Comparison of ENCODE assay signal across 8 cellular contexts in the genomic region with DNA sequence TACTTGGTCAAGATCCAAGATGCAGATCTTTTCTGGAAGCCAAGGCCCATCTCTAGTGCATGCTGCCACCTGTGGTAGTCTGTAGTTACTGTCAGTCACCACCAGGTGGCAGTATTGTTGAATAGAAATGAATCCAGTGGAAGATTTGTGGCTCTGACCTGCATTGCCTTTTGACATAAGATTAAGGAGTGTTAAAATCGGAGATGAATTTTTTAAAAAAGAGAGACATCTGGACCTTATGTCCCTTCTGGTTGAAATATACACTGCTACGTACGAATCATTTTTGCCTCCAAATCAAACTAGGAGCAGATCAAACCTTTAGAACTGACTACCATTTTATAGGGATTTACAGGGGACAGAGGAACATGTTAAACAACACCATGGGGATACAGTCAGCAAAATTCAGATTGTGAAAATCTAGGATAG. TPM values are rescaled to one million over a fixed set of nuclear protein-coding genes. Genes with fewer than 3 reads are reported as not detected.
DNase-seq lines count a peak whose midpoint lies in the region; ATAC-seq and TF ChIP-seq lines count a peak whose summit lies in the region.

No MANE protein-coding gene starts in this region.

- ATAC-seq in HG02885 (IDR thresholded peaks at IDR 0.05; ENCODE audit: poor library complexity, unreplicated experiment) (peak; percentile 65), left colon (peak; percentile 83), HG02973 (IDR thresholded peaks at IDR 0.05; ENCODE audit: unreplicated experiment) (no peak)

- H3K4me3 ChIP-seq in cardiac fibroblast (replicated peaks in 1 of 2; ENCODE audit: low read depth in 2 of 2, low read length in 2 of 2), result no peak overlapping the region

- DNase-seq in GDM1 (lab: John Stamatoyannopoulos, UW) (peak; percentile 66), NCI-H446 (lab: John Stamatoyannopoulos, UW) (peak; percentile 60 to 81), cardiac fibroblast (ENCODE audit: low read depth in 2 of 2) (peak; percentile 78 to 88), left colon (peak; percentile 34 to 61)
- DNase-seq in activated CD4-positive, CD25-positive, alpha-beta regulatory T cell (lab: John Stamatoyannopoulos, UW), result peak; percentile 29 to 54 (median 49)
- DNase-seq in stimulated activated CD4-positive, alpha-beta T cell treated with anti-CD3 and anti-CD28 coated beads, TNF-alpha, amount 100 ng/mL, for 4 hours (ENCODE audit: low read depth in 3 of 3), result peak in 2 of 3 experiments; percentile 49 to 67

- intact Hi-C loops in left colon (cut with DNase I, micrococcal nuclease), result loop anchor here in 1 of 2 donors (2.0 kb wide), 1 partner anchor 157 kb away; no protein-coding TSS in a partner anchor

- peak; percentile 68 for TF ChIP-seq CTCF in cardiac fibroblast (IDR thresholded peaks at IDR 0.05; ENCODE audit: low read depth, low read length)

RNA-seq across cellular contexts. Expression of gene RHOH, which starts 46.9 kb away (rescaled TPM):
- total RNA-seq in left colon, result 1 to 10 TPM; 2.8 to 4.2 TPM
